ENCODE assay signal across 1 cellular context in the genomic region with DNA sequence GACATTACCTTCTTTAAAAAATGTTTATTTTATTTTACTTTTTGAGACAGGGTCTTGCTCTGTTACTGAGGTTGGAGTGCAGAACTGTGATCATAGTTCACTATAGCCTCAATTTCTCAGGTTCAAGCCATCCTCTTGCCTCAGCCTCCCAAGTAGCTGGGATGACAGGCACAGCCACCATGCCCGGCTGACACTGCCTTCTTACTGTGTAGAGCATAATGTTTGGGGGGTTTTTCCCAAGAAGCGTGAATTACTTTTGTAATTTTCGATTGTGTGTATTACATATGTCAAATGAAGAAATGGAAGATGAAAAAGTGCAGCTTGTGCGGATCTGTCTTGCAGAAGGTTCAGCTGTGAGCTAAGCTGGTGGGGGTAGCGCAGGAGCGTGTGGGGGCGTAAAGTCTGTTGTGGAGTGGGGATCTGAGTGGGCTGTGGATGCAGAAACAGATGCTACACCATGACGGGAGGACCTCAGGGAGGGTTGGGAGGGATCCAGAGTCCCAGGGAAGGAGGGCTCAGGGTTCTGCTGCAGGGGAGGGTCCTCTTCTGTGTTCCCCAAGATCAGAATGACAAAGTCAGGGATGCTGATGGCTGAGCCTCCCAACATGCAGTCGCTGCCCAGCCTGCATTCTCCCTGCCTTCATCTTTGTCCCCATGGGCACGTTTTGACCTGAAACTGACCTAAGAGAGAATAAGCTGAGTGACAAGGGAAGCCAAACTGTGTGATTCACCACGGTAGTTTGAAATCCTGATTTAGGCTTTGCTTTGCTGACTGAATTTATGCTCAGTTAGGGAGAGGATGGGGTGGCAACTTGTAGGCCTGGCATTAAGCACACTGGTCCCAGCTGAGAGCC.
A peak's percentile ranks its signal among the peaks of the same experiment; 100 is the strongest.
TF ChIP-seq lines count a peak whose summit lies in the region.

No MANE protein-coding gene starts in this region.

TF ChIP-seq in A549, 52 proteins besides CTCF, POLR2A, EP300 and RAD21 (continued from another document):
- TF ChIP-seq CHD2 (IDR thresholded peaks at IDR 0.05; ENCODE audit: low read length, partially characterized antibody) (no peak), EHF (CRISPR knock-in tag; IDR thresholded peaks at IDR 0.05) (no peak), SMC3 (IDR thresholded peaks at IDR 0.05) (no peak), JUNB (IDR thresholded peaks at IDR 0.05) (no peak), MAZ (IDR thresholded peaks at IDR 0.05; ENCODE audit: borderline replicate concordance, low read depth, low read length) (no peak), HDAC2 (IDR thresholded peaks at IDR 0.05) (no peak), RFX5 (IDR thresholded peaks at IDR 0.05) (no peak), KDM1A (IDR thresholded peaks at IDR 0.05; ENCODE audit: low read depth) (no peak), RNF2 (IDR thresholded peaks at IDR 0.05; ENCODE audit: borderline replicate concordance, low read depth) (no peak), RARB (CRISPR knock-in tag; IDR thresholded peaks at IDR 0.05) (no peak), NPAS2 (CRISPR knock-in tag; IDR thresholded peaks at IDR 0.05; ENCODE audit: borderline replicate concordance) (no peak), ZFP36 (IDR thresholded peaks at IDR 0.05; ENCODE audit: borderline replicate concordance, partially characterized antibody) (no peak), ESRRA (IDR thresholded peaks at IDR 0.05; ENCODE audit: borderline replicate concordance, low read length) (no peak), GATA3 (IDR thresholded peaks at IDR 0.05; ENCODE audit: borderline replicate concordance) (no peak; the same call in 1 of the 2 replicates), KDM5A (IDR thresholded peaks at IDR 0.05) (no peak), HOXA7 (CRISPR knock-in tag; IDR thresholded peaks at IDR 0.05) (no peak), NFE2L2 (conservative IDR thresholded peaks at IDR 0.05; ENCODE audit: low read length) (no peak), JUN (IDR thresholded peaks at IDR 0.05) (no peak; a peak in 1 of 5 replicates), POLR2AphosphoS2 (conservative IDR thresholded peaks at IDR 0.05; ENCODE audit: low read length) (no peak), CEBPB (IDR thresholded peaks at IDR 0.05) (no peak), CHD4 (IDR thresholded peaks at IDR 0.05; ENCODE audit: borderline replicate concordance) (no peak), HOXB13 (CRISPR knock-in tag; IDR thresholded peaks at IDR 0.05; ENCODE audit: low read depth) (no peak), PHF8 (IDR thresholded peaks at IDR 0.05; ENCODE audit: borderline replicate concordance, low read depth) (no peak), MYC (IDR thresholded peaks at IDR 0.05; ENCODE audit: borderline replicate concordance, low read length) (no peak), TFCP2L1 (CRISPR knock-in tag; IDR thresholded peaks at IDR 0.05) (no peak), FOSL2 (IDR thresholded peaks at IDR 0.05) (no peak), FOSL2 (CRISPR knock-in tag; IDR thresholded peaks at IDR 0.05) (peak; percentile 47), BHLHE40 (IDR thresholded peaks at IDR 0.05; ENCODE audit: low read depth, low read length) (no peak), HOXB5 (CRISPR knock-in tag; IDR thresholded peaks at IDR 0.05) (0 out of 2 replicates have a peak, but pooled peaks have one; percentile 42), MAFK (IDR thresholded peaks at IDR 0.05; ENCODE audit: partially characterized antibody) (peak; percentile 6), FOXS1 (CRISPR knock-in tag; IDR thresholded peaks at IDR 0.05) (no peak), RCOR1 (IDR thresholded peaks at IDR 0.05; ENCODE audit: low read depth, low read length) (no peak), FOSB (CRISPR knock-in tag; IDR thresholded peaks at IDR 0.05) (peak; percentile 28; the same call in 1 of the 2 replicates), CBX2 (IDR thresholded peaks at IDR 0.05; ENCODE audit: borderline replicate concordance, low read depth) (no peak), HEYL (CRISPR knock-in tag; IDR thresholded peaks at IDR 0.05) (0 out of 2 replicates have a peak, but pooled peaks have one; percentile 6)
- TF ChIP-seq, protein P1, sequence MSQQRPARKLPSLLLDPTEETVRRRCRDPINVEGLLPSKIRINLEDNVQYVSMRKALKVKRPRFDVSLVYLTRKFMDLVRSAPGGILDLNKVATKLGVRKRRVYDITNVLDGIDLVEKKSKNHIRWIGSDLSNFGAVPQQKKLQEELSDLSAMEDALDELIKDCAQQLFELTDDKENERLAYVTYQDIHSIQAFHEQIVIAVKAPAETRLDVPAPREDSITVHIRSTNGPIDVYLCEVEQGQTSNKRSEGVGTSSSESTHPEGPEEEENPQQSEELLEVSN (IDR thresholded peaks at IDR 0.05; ENCODE audit: borderline replicate concordance, low read depth) = no peak
- TF ChIP-seq, protein P2, sequence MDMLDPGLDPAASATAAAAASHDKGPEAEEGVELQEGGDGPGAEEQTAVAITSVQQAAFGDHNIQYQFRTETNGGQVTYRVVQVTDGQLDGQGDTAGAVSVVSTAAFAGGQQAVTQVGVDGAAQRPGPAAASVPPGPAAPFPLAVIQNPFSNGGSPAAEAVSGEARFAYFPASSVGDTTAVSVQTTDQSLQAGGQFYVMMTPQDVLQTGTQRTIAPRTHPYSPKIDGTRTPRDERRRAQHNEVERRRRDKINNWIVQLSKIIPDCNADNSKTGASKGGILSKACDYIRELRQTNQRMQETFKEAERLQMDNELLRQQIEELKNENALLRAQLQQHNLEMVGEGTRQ (IDR thresholded peaks at IDR 0.05) = no peak
- TF ChIP-seq, protein P3, sequence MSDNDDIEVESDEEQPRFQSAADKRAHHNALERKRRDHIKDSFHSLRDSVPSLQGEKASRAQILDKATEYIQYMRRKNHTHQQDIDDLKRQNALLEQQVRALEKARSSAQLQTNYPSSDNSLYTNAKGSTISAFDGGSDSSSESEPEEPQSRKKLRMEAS (IDR thresholded peaks at IDR 0.05) = no peak
- TF ChIP-seq, protein P4, sequence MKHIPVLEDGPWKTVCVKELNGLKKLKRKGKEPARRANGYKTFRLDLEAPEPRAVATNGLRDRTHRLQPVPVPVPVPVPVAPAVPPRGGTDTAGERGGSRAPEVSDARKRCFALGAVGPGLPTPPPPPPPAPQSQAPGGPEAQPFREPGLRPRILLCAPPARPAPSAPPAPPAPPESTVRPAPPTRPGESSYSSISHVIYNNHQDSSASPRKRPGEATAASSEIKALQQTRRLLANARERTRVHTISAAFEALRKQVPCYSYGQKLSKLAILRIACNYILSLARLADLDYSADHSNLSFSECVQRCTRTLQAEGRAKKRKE (CRISPR knock-in tag; IDR thresholded peaks at IDR 0.05; ENCODE audit: low read depth) = 0 out of 2 replicates have a peak, but pooled peaks have one; percentile 35
- TF ChIP-seq, protein P5, sequence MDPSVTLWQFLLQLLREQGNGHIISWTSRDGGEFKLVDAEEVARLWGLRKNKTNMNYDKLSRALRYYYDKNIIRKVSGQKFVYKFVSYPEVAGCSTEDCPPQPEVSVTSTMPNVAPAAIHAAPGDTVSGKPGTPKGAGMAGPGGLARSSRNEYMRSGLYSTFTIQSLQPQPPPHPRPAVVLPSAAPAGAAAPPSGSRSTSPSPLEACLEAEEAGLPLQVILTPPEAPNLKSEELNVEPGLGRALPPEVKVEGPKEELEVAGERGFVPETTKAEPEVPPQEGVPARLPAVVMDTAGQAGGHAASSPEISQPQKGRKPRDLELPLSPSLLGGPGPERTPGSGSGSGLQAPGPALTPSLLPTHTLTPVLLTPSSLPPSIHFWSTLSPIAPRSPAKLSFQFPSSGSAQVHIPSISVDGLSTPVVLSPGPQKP (IDR thresholded peaks at IDR 0.05; ENCODE audit: low read depth, low read length) = no peak
- TF ChIP-seq, protein P6, sequence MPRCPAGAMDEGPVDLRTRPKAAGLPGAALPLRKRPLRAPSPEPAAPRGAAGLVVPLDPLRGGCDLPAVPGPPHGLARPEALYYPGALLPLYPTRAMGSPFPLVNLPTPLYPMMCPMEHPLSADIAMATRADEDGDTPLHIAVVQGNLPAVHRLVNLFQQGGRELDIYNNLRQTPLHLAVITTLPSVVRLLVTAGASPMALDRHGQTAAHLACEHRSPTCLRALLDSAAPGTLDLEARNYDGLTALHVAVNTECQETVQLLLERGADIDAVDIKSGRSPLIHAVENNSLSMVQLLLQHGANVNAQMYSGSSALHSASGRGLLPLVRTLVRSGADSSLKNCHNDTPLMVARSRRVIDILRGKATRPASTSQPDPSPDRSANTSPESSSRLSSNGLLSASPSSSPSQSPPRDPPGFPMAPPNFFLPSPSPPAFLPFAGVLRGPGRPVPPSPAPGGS (IDR thresholded peaks at IDR 0.05) = no peak
- TF ChIP-seq, protein P7, sequence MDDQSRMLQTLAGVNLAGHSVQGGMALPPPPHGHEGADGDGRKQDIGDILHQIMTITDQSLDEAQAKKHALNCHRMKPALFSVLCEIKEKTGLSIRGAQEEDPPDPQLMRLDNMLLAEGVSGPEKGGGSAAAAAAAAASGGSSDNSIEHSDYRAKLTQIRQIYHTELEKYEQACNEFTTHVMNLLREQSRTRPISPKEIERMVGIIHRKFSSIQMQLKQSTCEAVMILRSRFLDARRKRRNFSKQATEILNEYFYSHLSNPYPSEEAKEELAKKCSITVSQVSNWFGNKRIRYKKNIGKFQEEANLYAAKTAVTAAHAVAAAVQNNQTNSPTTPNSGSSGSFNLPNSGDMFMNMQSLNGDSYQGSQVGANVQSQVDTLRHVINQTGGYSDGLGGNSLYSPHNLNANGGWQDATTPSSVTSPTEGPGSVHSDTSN (IDR thresholded peaks at IDR 0.05) = no peak
- TF ChIP-seq, protein P8, sequence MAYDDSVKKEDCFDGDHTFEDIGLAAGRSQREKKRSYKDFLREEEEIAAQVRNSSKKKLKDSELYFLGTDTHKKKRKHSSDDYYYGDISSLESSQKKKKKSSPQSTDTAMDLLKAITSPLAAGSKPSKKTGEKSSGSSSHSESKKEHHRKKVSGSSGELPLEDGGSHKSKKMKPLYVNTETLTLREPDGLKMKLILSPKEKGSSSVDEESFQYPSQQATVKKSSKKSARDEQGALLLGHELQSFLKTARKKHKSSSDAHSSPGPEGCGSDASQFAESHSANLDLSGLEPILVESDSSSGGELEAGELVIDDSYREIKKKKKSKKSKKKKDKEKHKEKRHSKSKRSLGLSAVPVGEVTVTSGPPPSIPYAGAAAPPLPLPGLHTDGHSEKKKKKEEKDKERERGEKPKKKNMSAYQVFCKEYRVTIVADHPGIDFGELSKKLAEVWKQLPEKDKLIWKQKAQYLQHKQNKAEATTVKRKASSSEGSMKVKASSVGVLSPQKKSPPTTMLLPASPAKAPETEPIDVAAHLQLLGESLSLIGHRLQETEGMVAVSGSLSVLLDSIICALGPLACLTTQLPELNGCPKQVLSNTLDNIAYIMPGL (CRISPR knock-in tag; IDR thresholded peaks at IDR 0.05; ENCODE audit: borderline replicate concordance) = no peak
